In genomic region chr6:85113934-85114582, GRCh38 we compare ENCODE assay signal across 14 cellular contexts.
DNase-seq lines count a peak whose midpoint lies in the region; ATAC-seq and TF ChIP-seq lines count a peak whose summit lies in the region.
"Had no signal": no experiment of that assay in that cellular context is flagged by ENCODE, and none has a peak within 500 bp of the region (broad histone marks: within the 10 kb centered on the region; RNA-seq: fewer than 3 reads in every experiment).

No MANE protein-coding gene starts in this region.

- peak in 1 of 2 donors; percentile 19 for ATAC-seq in lower lobe of right lung
- no peak for ATAC-seq in GM18873 (IDR thresholded peaks at IDR 0.05; ENCODE audit: low FRiP score, unreplicated experiment)
- ATAC-seq in GM19452 (IDR thresholded peaks at IDR 0.05; ENCODE audit: unreplicated experiment), result no peak

- no peak for TF ChIP-seq CTCF in breast epithelium (IDR thresholded peaks at IDR 0.05)
- TF ChIP-seq CTCF in lower lobe of right lung (IDR thresholded peaks at IDR 0.05), result no peak
- TF ChIP-seq CTCF in tibial nerve (IDR thresholded peaks at IDR 0.05), result no peak

- H3K27ac ChIP-seq in breast epithelium (no peak overlapping the region), lower lobe of right lung (no peak overlapping the region), tibial nerve (no peak overlapping the region)
- H3K27ac ChIP-seq: esophagus squamous epithelium had no signal

- intact Hi-C loops in breast epithelium (cut with DNase I; ENCODE audit: low total_unique reads) (no loop called here), lower lobe of right lung (cut with DNase I) (no loop called here)

- DNase-seq in NCI-H82 (lab: John Stamatoyannopoulos, UW) (peak; percentile 18), NCI-H82 treated with DMSO at 0.1 percent for 48 hours (lab: John Stamatoyannopoulos, UW; ENCODE audit: unreplicated experiment) (no peak), breast epithelium (ENCODE audit: low spot score in 2 of 2) (no peak), lower lobe of right lung (no peak), tibial nerve (ENCODE audit: low spot score in 2 of 2) (peak; percentile 27 to 31), NCI-H526 treated with DMSO at 0.1 percent for 48 hours (lab: John Stamatoyannopoulos, UW) (no peak)
- DNase-seq: activated CD4-positive, alpha-beta T cell treated with anti-CD3 and anti-CD28 coated beads, Interleukin-2, amount 50 U/mL, for 4 hours; activated gamma-delta T cell treated with Interleukin-2 at 50 U/mL for 16 hours; esophagus squamous epithelium; NCI-H1930; OCI-M1; small intestine had no signal

- H3K27me3 ChIP-seq in breast epithelium, result no peaks in the 10 kb centered on the region
- H3K27me3 ChIP-seq in lower lobe of right lung (ENCODE audit: low read depth), result no peaks in the 10 kb centered on the region
- H3K27me3 ChIP-seq in tibial nerve, result no peaks in the 10 kb centered on the region
- H3K27me3 ChIP-seq: esophagus squamous epithelium had no signal

- TF ChIP-seq EP300 in tibial nerve (IDR thresholded peaks at IDR 0.05), result peak in 1 of 2 donors; percentile 37

- TF ChIP-seq POLR2A in breast epithelium (IDR thresholded peaks at IDR 0.05) (no peak), tibial nerve (IDR thresholded peaks at IDR 0.05) (no peak)

- H3K4me1 ChIP-seq in breast epithelium (no peaks in the 10 kb centered on the region), lower lobe of right lung (no peaks in the 10 kb centered on the region), tibial nerve (peaks cover 0 to 9% (median 0%) of the 10 kb centered on the region in 4 donors)
- H3K4me1 ChIP-seq: esophagus squamous epithelium had no signal

- H3K9me3 ChIP-seq in breast epithelium (no peaks in the 10 kb centered on the region), lower lobe of right lung (no peaks in the 10 kb centered on the region), tibial nerve (no peaks in the 10 kb centered on the region)
- H3K9me3 ChIP-seq: esophagus squamous epithelium had no signal

- no peaks in the 10 kb centered on the region for H3K36me3 ChIP-seq in breast epithelium
- no peaks in the 10 kb centered on the region for H3K36me3 ChIP-seq in lower lobe of right lung
- no peaks in the 10 kb centered on the region for H3K36me3 ChIP-seq in tibial nerve
- H3K36me3 ChIP-seq: esophagus squamous epithelium had no signal

- WGBS in tibial nerve, 2 donors, result 44 to 51% methylated on average over 21 of the region's 21 CpGs

- H3K4me3 ChIP-seq in breast epithelium, result peak overlapping the region; percentile 24 to 57 (median 34)
- peak overlapping the region; percentile 4 for H3K4me3 ChIP-seq in lower lobe of right lung
- peak overlapping the region in 1 of 4 donors; percentile 28 for H3K4me3 ChIP-seq in tibial nerve

Comparison
In these comparisons a context has a peak if more than half of its experiments do, and no peak if none do; other contexts are left out.
1. DNase-seq: peak in NCI-H82 (single experiment) and tibial nerve (2 of 2); none in NCI-H82 treated with DMSO at 0.1 percent for 48 hours (single experiment), breast epithelium (0 of 2), lower lobe of right lung (single experiment) and NCI-H526 treated with DMSO at 0.1 percent for 48 hours (single experiment).